In the genomic region with DNA sequence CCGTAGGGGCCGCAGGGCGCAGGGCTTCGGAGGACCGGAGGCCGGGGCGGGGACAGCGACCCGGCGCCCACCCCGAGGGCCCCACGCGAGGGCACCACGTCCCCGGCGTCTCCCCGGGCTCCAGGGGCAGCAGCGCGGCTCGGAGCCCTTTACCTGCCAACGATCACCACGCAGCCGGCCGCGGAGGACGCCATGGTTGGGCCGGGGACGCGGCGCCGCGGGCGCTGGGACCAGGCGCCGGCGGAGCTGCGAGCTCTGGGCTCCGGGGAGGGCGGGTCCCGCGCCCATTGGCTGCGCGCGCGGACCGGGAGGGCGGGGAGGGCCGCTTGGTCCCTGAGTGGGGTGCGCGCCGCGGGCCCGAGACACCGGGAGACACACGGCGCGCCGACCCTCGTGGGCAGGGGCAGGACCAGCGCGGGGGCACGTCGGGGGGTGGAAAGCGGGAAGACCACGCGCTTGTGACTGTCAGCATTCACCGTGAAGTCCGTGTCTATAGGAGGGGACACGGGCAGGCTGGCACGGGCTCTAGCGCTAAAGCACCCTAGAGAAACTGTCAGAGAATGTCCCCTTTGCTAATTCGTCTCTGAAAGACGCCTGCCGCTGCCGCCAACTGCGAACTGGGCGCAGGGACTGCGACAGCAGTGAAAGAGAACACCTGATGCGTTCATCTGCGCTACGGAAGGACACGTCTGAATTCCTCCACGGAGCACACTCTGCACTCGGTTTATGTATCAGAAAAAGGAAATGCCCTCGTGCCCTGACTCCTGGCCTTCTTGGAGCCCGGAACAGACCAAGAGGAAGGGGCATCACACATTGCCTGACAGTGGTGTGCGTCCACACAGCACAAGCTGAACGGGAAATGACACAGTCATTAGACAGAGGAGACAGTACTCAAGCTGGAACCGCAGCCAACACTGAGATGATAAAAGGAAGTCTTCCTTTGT, we compare ENCODE assay signal across 8 cellular contexts. TPM values are rescaled to one million over a fixed set of nuclear protein-coding genes. Genes with fewer than 3 reads are reported as not detected.
DNase-seq lines count a peak whose midpoint lies in the region; ATAC-seq and TF ChIP-seq lines count a peak whose summit lies in the region.

A gene with protein sequence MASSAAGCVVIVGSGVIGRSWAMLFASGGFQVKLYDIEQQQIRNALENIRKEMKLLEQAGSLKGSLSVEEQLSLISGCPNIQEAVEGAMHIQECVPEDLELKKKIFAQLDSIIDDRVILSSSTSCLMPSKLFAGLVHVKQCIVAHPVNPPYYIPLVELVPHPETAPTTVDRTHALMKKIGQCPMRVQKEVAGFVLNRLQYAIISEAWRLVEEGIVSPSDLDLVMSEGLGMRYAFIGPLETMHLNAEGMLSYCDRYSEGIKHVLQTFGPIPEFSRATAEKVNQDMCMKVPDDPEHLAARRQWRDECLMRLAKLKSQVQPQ (minus strand): TSS at position 257 of the 944 bp plus-strand sequence. CDS start 63 bp downstream, at position 194.

- DNase-seq in Caco-2 (peak; percentile 56 to 68), RPMI8226 (peak; percentile 38), fibroblast of mammary gland (ENCODE audit: low read depth) (peak; percentile 85)
- DNase-seq in activated T-helper 1 cell treated with anti-CD3 and anti-CD28 coated beads, Interleukin-2, amount 50 U/mL, for 16 hours (ENCODE audit: low read depth in 1 of 2, low spot score in 1 of 2), result peak; percentile 49 to 62
- DNase-seq in naive thymus-derived CD8-positive, alpha-beta T cell, result peak; percentile 52 to 84 (median 66)
- DNase-seq in stimulated activated naive B cell treated with anti-CD40 and anti-IgM and Interleukin-4, amounts not matched to agents 10 μg/mL and 1 μg/mL and 100 μg/mL, for 72 hours, result peak; percentile 36

- POLR2A ChIA-PET in Caco-2 (lab: Charles Lee), result interaction anchor here (0.6 to 0.7 kb wide), 4 partner anchors 9 to 248 kb away, joined by 3 to 6 read pairs (median 4); partner anchors contain the start of gene EEF1AKMT1
- POLR2A ChIA-PET in naive thymus-derived CD8-positive, alpha-beta T cell (lab: Charles Lee), result interaction anchor here (0.7 to 1.6 kb wide), 6 partner anchors 40 to 248 kb away, joined by 3 to 7 read pairs (median 4); partner anchors contain the start of genes EEF1AKMT1 and IFT88

- H3K9ac ChIP-seq in HUES64 (ENCODE audit: low read depth, low read length), result peak within 1 kb of the TSS; percentile 45; the same call in 1 of the 2 replicates

- H3K27ac ChIP-seq in HUES64 (ENCODE audit: low read depth, low read length), result peak within 1 kb of the TSS; percentile 23; the same call in 1 of the 2 replicates

- H3K9me3 ChIP-seq in Caco-2, result peaks cover 2% of the 10 kb centered on the region
- no peaks in the 10 kb centered on the region for H3K9me3 ChIP-seq in HUES64 (ENCODE audit: insufficient read depth, low read depth, low read length)

- no peaks in the 10 kb centered on the region for H3K27me3 ChIP-seq in Caco-2 (replicated peaks; ENCODE audit: control insufficient read depth, insufficient read depth, low read length)
- H3K27me3 ChIP-seq in HUES64 (ENCODE audit: insufficient read depth, low read length), result peaks cover 70% of the 10 kb centered on the region

- no peak for TF ChIP-seq CTCF in Caco-2 (IDR thresholded peaks at IDR 0.05; ENCODE audit: insufficient read depth in 1 of 2, low read depth in 1 of 2, low read length in 1 of 2, severe bottlenecking in 1 of 2, unreplicated experiment in 1 of 2)
- no peak for TF ChIP-seq CTCF in fibroblast of mammary gland (conservative IDR thresholded peaks at IDR 0.05; ENCODE audit: control insufficient read depth, insufficient read depth, low read depth, low read length)

- H3K4me1 ChIP-seq in Caco-2, result no peaks in the 10 kb centered on the region
- peaks cover 7% of the 10 kb centered on the region for H3K4me1 ChIP-seq in HUES64 (ENCODE audit: insufficient read depth, low read length)

- 1% methylated on average over 89 of the region's 89 CpGs for WGBS in HUES64

- no TSS peak for BruUV-seq in Caco-2 (replicated peaks; lab: Mats Ljungman, UMichigan)

- H3K4me3 ChIP-seq in Caco-2 (ENCODE audit: low read depth, low read length) (peak within 1 kb of the TSS; percentile 95), HUES64 (ENCODE audit: low read length) (peak within 1 kb of the TSS; percentile 67), fibroblast of mammary gland (ENCODE audit: control insufficient read depth, low read depth, low read length) (peak within 1 kb of the TSS; percentile 67)

- ATAC-seq in GM21381 (IDR thresholded peaks at IDR 0.05; ENCODE audit: unreplicated experiment), result peak; percentile 77
- ATAC-seq in naive thymus-derived CD8-positive, alpha-beta T cell, result peak; percentile 88 to 93
- peak; percentile 88 to 90 for ATAC-seq in stimulated activated naive B cell treated with anti-CD40 and anti-IgM and Interleukin-4, amounts not matched to agents 10 μg/mL and 1 μg/mL and 100 μg/mL, for 72 hours (replicated peaks)

- H3K36me3 Mint-ChIP-seq in Caco-2 (ENCODE audit: insufficient read depth, unreplicated experiment), result no peaks in the 10 kb centered on the region
- no peaks in the 10 kb centered on the region for H3K36me3 Mint-ChIP-seq in naive thymus-derived CD8-positive, alpha-beta T cell
- no peaks in the 10 kb centered on the region for H3K36me3 Mint-ChIP-seq in stimulated activated naive B cell treated with anti-CD40 and anti-IgM and Interleukin-4, amounts not matched to agents 10 μg/mL and 1 μg/mL and 100 μg/mL, for 72 hours

- no peak within 1 kb of the TSS for H3K27ac Mint-ChIP-seq in Caco-2 (ENCODE audit: unreplicated experiment)
- peak within 1 kb of the TSS; percentile 63 to 95 (median 90) for H3K27ac Mint-ChIP-seq in naive thymus-derived CD8-positive, alpha-beta T cell
- H3K27ac Mint-ChIP-seq in stimulated activated naive B cell treated with anti-CD40 and anti-IgM and Interleukin-4, amounts not matched to agents 10 μg/mL and 1 μg/mL and 100 μg/mL, for 72 hours, result peak within 1 kb of the TSS; percentile 84

- CTCF ChIA-PET in Caco-2 (lab: Charles Lee), result interaction anchor here (0.6 to 0.7 kb wide), 3 partner anchors 12 to 376 kb away, joined by 3 to 7 read pairs (median 3); no protein-coding TSS in a partner anchor

- H3K27me3 Mint-ChIP-seq in Caco-2 (ENCODE audit: insufficient read depth, unreplicated experiment), result peaks cover 4% of the 10 kb centered on the region
- H3K27me3 Mint-ChIP-seq in naive thymus-derived CD8-positive, alpha-beta T cell, result peaks cover 0 to 8% (median 3%) of the 10 kb centered on the region in 5 donors
- H3K27me3 Mint-ChIP-seq in stimulated activated naive B cell treated with anti-CD40 and anti-IgM and Interleukin-4, amounts not matched to agents 10 μg/mL and 1 μg/mL and 100 μg/mL, for 72 hours, result peaks cover 8 to 21% of the 10 kb centered on the region in 2 donors

- intact Hi-C loops in Caco-2 (cut with micrococcal nuclease; ENCODE audit: unreplicated experiment), result loop anchor here (1.0 kb wide), 1 partner anchor 41 kb away; the partner anchor contains the start of gene IFT88

- peaks cover 7% of the 10 kb centered on the region for H3K4me1 Mint-ChIP-seq in Caco-2 (ENCODE audit: low read depth, unreplicated experiment)
- H3K4me1 Mint-ChIP-seq in naive thymus-derived CD8-positive, alpha-beta T cell, result peaks cover 6 to 29% (median 26%) of the 10 kb centered on the region in 4 donors
- H3K4me1 Mint-ChIP-seq in stimulated activated naive B cell treated with anti-CD40 and anti-IgM and Interleukin-4, amounts not matched to agents 10 μg/mL and 1 μg/mL and 100 μg/mL, for 72 hours, result peaks cover 9 to 22% of the 10 kb centered on the region in 2 donors

- H3K36me3 ChIP-seq in Caco-2 (ENCODE audit: control insufficient read depth, insufficient read depth, low read length) (no peaks in the 10 kb centered on the region), HUES64 (ENCODE audit: insufficient read depth, low read length) (no peaks in the 10 kb centered on the region)

- no peaks in the 10 kb centered on the region for H3K9me3 Mint-ChIP-seq in Caco-2 (ENCODE audit: unreplicated experiment)
- H3K9me3 Mint-ChIP-seq in naive thymus-derived CD8-positive, alpha-beta T cell, result no peaks in the 10 kb centered on the region
- H3K9me3 Mint-ChIP-seq in stimulated activated naive B cell treated with anti-CD40 and anti-IgM and Interleukin-4, amounts not matched to agents 10 μg/mL and 1 μg/mL and 100 μg/mL, for 72 hours, result no peaks in the 10 kb centered on the region

- H3K4me3 Mint-ChIP-seq in Caco-2 (ENCODE audit: unreplicated experiment), result peak within 1 kb of the TSS; percentile 68
- H3K4me3 Mint-ChIP-seq in naive thymus-derived CD8-positive, alpha-beta T cell, result peak within 1 kb of the TSS; percentile 83 to 95 (median 89)
- H3K4me3 Mint-ChIP-seq in stimulated activated naive B cell treated with anti-CD40 and anti-IgM and Interleukin-4, amounts not matched to agents 10 μg/mL and 1 μg/mL and 100 μg/mL, for 72 hours, result peak within 1 kb of the TSS; percentile 82 to 86

RNA-seq across cellular contexts. Expression of the gene that starts here (rescaled TPM):
- total RNA-seq in Caco-2 (2022), result 4.3 and 6.7 TPM in 2 replicates
- 0.80 TPM for polyA plus RNA-seq in HUES64 (2013, experiment 1 of 2)
- 1.2 TPM for polyA plus RNA-seq in HUES64 (2013, experiment 2 of 2)
- total RNA-seq in naive thymus-derived CD8-positive, alpha-beta T cell, result 10 to 100 TPM; 13.5 to 15.1 TPM
- 10 to 100 TPM; 27.8 to 38.3 (median 30.1) TPM for polyA plus RNA-seq in naive thymus-derived CD8-positive, alpha-beta T cell

Comparison
In these comparisons a context has a peak if more than half of its experiments do, and no peak if none do; other contexts are left out.
1. Peak in every context shown above with its lines: DNase-seq, ATAC-seq, H3K4me3 ChIP-seq and H3K27ac ChIP-seq.